19 cellular contexts compared by ENCODE assay signal in the genomic region with DNA sequence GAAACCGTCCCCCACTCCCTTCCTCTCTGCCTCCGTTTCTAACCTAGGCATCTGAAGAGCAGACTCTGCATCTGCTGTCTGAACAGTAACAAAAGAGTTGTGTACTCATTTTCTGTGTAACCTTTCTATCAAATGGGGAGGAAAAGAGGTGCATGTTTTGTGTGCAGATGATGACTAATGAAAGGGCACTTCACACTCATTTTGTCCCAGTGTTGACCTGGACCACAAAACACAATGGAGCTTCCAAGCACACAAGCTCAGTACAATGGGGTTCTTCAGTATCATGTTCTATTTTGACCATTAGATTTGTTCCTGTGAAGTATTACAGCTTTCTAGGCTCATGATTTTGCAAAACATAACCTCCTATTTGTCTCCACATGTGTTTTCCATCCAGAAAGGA. TPM values are rescaled to one million over a fixed set of nuclear protein-coding genes. Genes with fewer than 3 reads are reported as not detected.
A peak's percentile ranks its signal among the peaks of the same experiment; 100 is the strongest.
DNase-seq lines count a peak whose midpoint lies in the region; ATAC-seq lines count a peak whose summit lies in the region.
"Had no signal": no experiment of that assay in that cellular context is flagged by ENCODE, and none has a peak within 500 bp of the region (broad histone marks: within the 10 kb centered on the region; RNA-seq: fewer than 3 reads in every experiment).

No MANE protein-coding gene starts in this region.

- peak; percentile 68 to 80 for ATAC-seq in activated T-cell treated with anti-CD3 and anti-CD28 coated beads, Interleukin-2, amount 50 U/mL, for 72 hours (replicated peaks in 1 of 2)

- no peaks in the 10 kb centered on the region for H3K27me3 Mint-ChIP-seq in activated T-cell treated with anti-CD3 and anti-CD28 coated beads, Interleukin-2, amount 50 U/mL, for 72 hours (ENCODE audit: low read depth)
- no peaks in the 10 kb centered on the region for H3K27me3 Mint-ChIP-seq in activated T-cell treated with anti-CD3 and anti-CD28 coated beads, Interleukin-2, amount 50 U/mL, for 24 hours
- H3K27me3 Mint-ChIP-seq: brain; dendritic cell treated with granulocyte-macrophage colony-stimulating factor and Interleukin-4, amounts not matched to agents 40 ng/mL and 50 ng/mL, for 4 days had no signal

- DNase-seq in activated T-cell treated with anti-CD3 and anti-CD28 coated beads, Interleukin-2, amount 50 U/mL, for 72 hours, result peak in 1 of 2 donors; percentile 6
- DNase-seq in activated T-cell treated with anti-CD3 and anti-CD28 coated beads, Interleukin-2, amount 50 U/mL, for 24 hours, result no peak
- DNase-seq in NCI-H1930 (lab: John Stamatoyannopoulos, UW) (peak; percentile 89 to 95), NCI-H748 treated with DMSO at 0.1 percent for 48 hours (lab: John Stamatoyannopoulos, UW) (peak; percentile 81), renal cortical epithelial cell (ENCODE audit: low read depth) (peak; percentile 78), SKM-1 (lab: John Stamatoyannopoulos, UW; ENCODE audit: unreplicated experiment) (no peak), GM03348 (ENCODE audit: low spot score) (no peak)
- DNase-seq in stimulated activated CD4-positive, alpha-beta T cell treated with anti-CD3 and anti-CD28 coated beads, Interleukin-2, amount 100 ng/mL, for 48 hours, result no peak
- DNase-seq: activated naive CD4-positive, alpha-beta T cell treated with anti-CD3 and anti-CD28 coated beads for 36 hours; erythroblast; left ventricle myocardium inferior; NCI-H510A; OCI-M1; SJCRH30; T1000; uterus had no signal

- H3K9me3 Mint-ChIP-seq in activated T-cell treated with anti-CD3 and anti-CD28 coated beads, Interleukin-2, amount 50 U/mL, for 72 hours, result no peaks in the 10 kb centered on the region
- no peaks in the 10 kb centered on the region for H3K9me3 Mint-ChIP-seq in activated T-cell treated with anti-CD3 and anti-CD28 coated beads, Interleukin-2, amount 50 U/mL, for 24 hours
- H3K9me3 Mint-ChIP-seq: activated naive CD4-positive, alpha-beta T cell treated with anti-CD3 and anti-CD28 coated beads for 36 hours; brain; dendritic cell treated with granulocyte-macrophage colony-stimulating factor and Interleukin-4, amounts not matched to agents 40 ng/mL and 50 ng/mL, for 4 days had no signal

- peaks cover 8% of the 10 kb centered on the region for H3K4me1 Mint-ChIP-seq in activated T-cell treated with anti-CD3 and anti-CD28 coated beads, Interleukin-2, amount 50 U/mL, for 72 hours (ENCODE audit: low read depth)
- peaks cover 3% of the 10 kb centered on the region for H3K4me1 Mint-ChIP-seq in activated T-cell treated with anti-CD3 and anti-CD28 coated beads, Interleukin-2, amount 50 U/mL, for 24 hours (ENCODE audit: low read depth)

- no peak overlapping the region for H3K4me3 Mint-ChIP-seq in activated T-cell treated with anti-CD3 and anti-CD28 coated beads, Interleukin-2, amount 50 U/mL, for 72 hours
- H3K4me3 Mint-ChIP-seq in activated T-cell treated with anti-CD3 and anti-CD28 coated beads, Interleukin-2, amount 50 U/mL, for 24 hours, result no peak overlapping the region
- H3K4me3 Mint-ChIP-seq: activated naive CD4-positive, alpha-beta T cell treated with anti-CD3 and anti-CD28 coated beads for 36 hours; CD14-positive monocyte; dendritic cell treated with granulocyte-macrophage colony-stimulating factor and Interleukin-4, amounts not matched to agents 40 ng/mL and 50 ng/mL, for 4 days had no signal

- H3K36me3 Mint-ChIP-seq in activated T-cell treated with anti-CD3 and anti-CD28 coated beads, Interleukin-2, amount 50 U/mL, for 72 hours (ENCODE audit: insufficient read depth in 2 of 2), result no peaks in the 10 kb centered on the region
- H3K36me3 Mint-ChIP-seq in activated T-cell treated with anti-CD3 and anti-CD28 coated beads, Interleukin-2, amount 50 U/mL, for 24 hours (ENCODE audit: low read depth), result no peaks in the 10 kb centered on the region
- H3K36me3 Mint-ChIP-seq: brain, CD14-positive monocyte had no signal

- H3K27ac Mint-ChIP-seq in activated T-cell treated with anti-CD3 and anti-CD28 coated beads, Interleukin-2, amount 50 U/mL, for 72 hours, result no peak overlapping the region
- no peak overlapping the region for H3K27ac Mint-ChIP-seq in activated T-cell treated with anti-CD3 and anti-CD28 coated beads, Interleukin-2, amount 50 U/mL, for 24 hours
- H3K27ac Mint-ChIP-seq: activated naive CD4-positive, alpha-beta T cell treated with anti-CD3 and anti-CD28 coated beads for 36 hours; brain; CD14-positive monocyte; dendritic cell treated with granulocyte-macrophage colony-stimulating factor and Interleukin-4, amounts not matched to agents 40 ng/mL and 50 ng/mL, for 4 days had no signal

RNA-seq across cellular contexts. Expression of a gene that starts 13.0 kb away (rescaled TPM):
- 1 to 10 TPM; 5.5 to 6.0 TPM for total RNA-seq in activated T-cell treated with anti-CD3 and anti-CD28 coated beads, Interleukin-2, amount 50 U/mL, for 72 hours
- 0.52 and 3.4 TPM in 2 replicates for total RNA-seq in renal cortical epithelial cell
- total RNA-seq: SJCRH30 had no signal

RNA-seq across cellular contexts. Expression of a gene that starts 57.3 kb away (rescaled TPM):
- 10 to 100 TPM in 1 of 2 donors, 1 to 10 TPM in 1; 9.7 to 12.9 TPM for total RNA-seq in activated T-cell treated with anti-CD3 and anti-CD28 coated beads, Interleukin-2, amount 50 U/mL, for 72 hours
- not detected in 2 replicates for total RNA-seq in renal cortical epithelial cell
- total RNA-seq: left ventricle myocardium inferior, SJCRH30 had no signal

Comparison
In these comparisons a context has a peak if more than half of its experiments do, and no peak if none do; other contexts are left out.
1. DNase-seq: peak in NCI-H1930 (2 of 2), NCI-H748 treated with DMSO at 0.1 percent for 48 hours (single experiment) and renal cortical epithelial cell (single experiment); none in activated T-cell treated with anti-CD3 and anti-CD28 coated beads, Interleukin-2, amount 50 U/mL, for 24 hours (single experiment), stimulated activated CD4-positive, alpha-beta T cell treated with anti-CD3 and anti-CD28 coated beads, Interleukin-2, amount 100 ng/mL, for 48 hours (0 of 2), SKM-1 (single experiment) and GM03348 (single experiment).
2. RNA of a gene that starts 57.3 kb away (total RNA-seq): 9.7 to 12.9 TPM in activated T-cell treated with anti-CD3 and anti-CD28 coated beads, Interleukin-2, amount 50 U/mL, for 72 hours; not detected in renal cortical epithelial cell; every median in the first group is over 10 times any median in the second.